In genomic region chr15:76346666-76347506, GRCh38 we compare ENCODE assay signal across 8 cellular contexts. TPM values are rescaled to one million over a fixed set of nuclear protein-coding genes. Genes with fewer than 3 reads are reported as not detected.
DNase-seq lines count a peak whose midpoint lies in the region; ATAC-seq and TF ChIP-seq lines count a peak whose summit lies in the region.

No MANE protein-coding gene starts in this region.

- peaks cover 54 to 77% (median 69%) of the 10 kb centered on the region in 9 donors for H3K27me3 ChIP-seq in heart left ventricle
- H3K27me3 ChIP-seq in mesendoderm (ENCODE audit: insufficient read depth, low read length, poor library complexity): peaks cover 29% of the 10 kb centered on the region
- no peaks in the 10 kb centered on the region for H3K27me3 ChIP-seq in vagina

- H3K36me3 ChIP-seq in heart left ventricle (peaks cover 0 to 8% (median 0%) of the 10 kb centered on the region in 9 donors), mesendoderm (ENCODE audit: control insufficient read depth, insufficient read depth, low read length) (no peaks in the 10 kb centered on the region), vagina (no peaks in the 10 kb centered on the region)

- peak overlapping the region in 1 of 12 donors; percentile 52 for H3K27ac ChIP-seq in heart left ventricle
- no peak overlapping the region for H3K27ac ChIP-seq in mesendoderm (ENCODE audit: low read depth, low read length)
- H3K27ac ChIP-seq in vagina: peak overlapping the region; percentile 71

- H4K5ac ChIP-seq in mesendoderm (ENCODE audit: low read length): no peak overlapping the region

- H3K4me1 ChIP-seq in heart left ventricle: peaks cover 9 to 35% (median 25%) of the 10 kb centered on the region in 12 donors
- peaks cover 9% of the 10 kb centered on the region for H3K4me1 ChIP-seq in mesendoderm (ENCODE audit: control insufficient read depth, low read depth, low read length)
- H3K4me1 ChIP-seq in vagina: peaks cover 29% of the 10 kb centered on the region

- intact Hi-C loops in heart left ventricle (cut with DNase I): loop anchor here in 1 of 10 donors (10.0 kb wide), 1 partner anchor 518 kb away; no protein-coding TSS in a partner anchor
- intact Hi-C loops in Right ventricle myocardium inferior (cut with DNase I): no loop called here
- intact Hi-C loops in vagina (cut with DNase I): no loop called here

- no peak for DNase-seq in heart left ventricle
- no peak for DNase-seq in Right ventricle myocardium inferior (ENCODE audit: missing footprints)
- no peak for DNase-seq in choroid plexus epithelial cell (ENCODE audit: low read depth)
- peak; percentile 54 for DNase-seq in mesendoderm
- peak in 1 of 2 donors; percentile 72 for DNase-seq in vagina (ENCODE audit: extremely low spot score in 2 of 2)
- DNase-seq in KG1 (lab: John Stamatoyannopoulos, UW): no peak
- no peak for DNase-seq in activated CD4-positive, alpha-beta T cell treated with anti-CD3 and anti-CD28 coated beads for 4 hours

- H2AK5ac ChIP-seq in mesendoderm (ENCODE audit: low read length): no peak overlapping the region

- H3K9ac ChIP-seq in mesendoderm (ENCODE audit: low read length): peak overlapping the region; percentile 69

- no peak overlapping the region for H3K23ac ChIP-seq in mesendoderm (ENCODE audit: low read length)

- H2BK15ac ChIP-seq in mesendoderm (replicated peaks; ENCODE audit: low read depth): peak overlapping the region; percentile 37

- peak overlapping the region; percentile 97 for H3K18ac ChIP-seq in mesendoderm (ENCODE audit: low read length)

- H2BK120ac ChIP-seq in mesendoderm (ENCODE audit: low read depth, low read length): peak overlapping the region; percentile 48

- H3K79me1 ChIP-seq in mesendoderm (ENCODE audit: low read length): no peaks in the 10 kb centered on the region

- peak overlapping the region; percentile 13 to 55 (median 40) for H3K4me3 ChIP-seq in heart left ventricle
- peak overlapping the region; percentile 2 for H3K4me3 ChIP-seq in choroid plexus epithelial cell (ENCODE audit: low read depth, low read length)
- H3K4me3 ChIP-seq in mesendoderm (ENCODE audit: low read length): peak overlapping the region; percentile 45
- H3K4me3 ChIP-seq in vagina: peak overlapping the region; percentile 43 to 47

- H3K56ac ChIP-seq in mesendoderm (ENCODE audit: low read length): peak overlapping the region; percentile 81

- no peaks in the 10 kb centered on the region for H3K79me2 ChIP-seq in mesendoderm (ENCODE audit: control insufficient read depth, insufficient read depth, low read length)

- no peaks in the 10 kb centered on the region for H3K9me3 ChIP-seq in heart left ventricle
- H3K9me3 ChIP-seq in vagina: no peaks in the 10 kb centered on the region

- 10 to 18% (median 14%) methylated on average over 67 to 76 of the region's 76 CpGs for WGBS in heart left ventricle, 4 donors
- no CpG with 5 or more reads among the region's 76 CpGs for WGBS in mesendoderm (ENCODE audit: extremely low coverage, insufficient coverage, low lambda C conversion rate)

- peak overlapping the region; percentile 76 for H4K8ac ChIP-seq in mesendoderm (ENCODE audit: low read depth, low read length)

- ATAC-seq in heart left ventricle (peak in 2 of 4 donors; percentile 20 to 27), Right ventricle myocardium inferior (no peak), HG03354 (IDR thresholded peaks at IDR 0.05; ENCODE audit: poor library complexity, severe bottlenecking, unreplicated experiment) (no peak)

- TF ChIP-seq POLR2A in heart left ventricle (IDR thresholded peaks at IDR 0.05) (no peak), vagina (IDR thresholded peaks at IDR 0.05) (no peak)

- peak overlapping the region; percentile 78 for H3K4me2 ChIP-seq in mesendoderm (ENCODE audit: low read length)

- peak overlapping the region; percentile 38 for H3K4ac ChIP-seq in mesendoderm (ENCODE audit: low read depth, low read length)

- H2BK5ac ChIP-seq in mesendoderm (ENCODE audit: low read length): no peak overlapping the region

- no peak for TF ChIP-seq CTCF in heart left ventricle (IDR thresholded peaks at IDR 0.05)
- TF ChIP-seq CTCF in choroid plexus epithelial cell (conservative IDR thresholded peaks at IDR 0.05; ENCODE audit: low read depth, low read length): no peak
- TF ChIP-seq CTCF in vagina (IDR thresholded peaks at IDR 0.05): no peak

RNA-seq across cellular contexts. Expression of gene ISL2, which starts 10.3 kb away (rescaled TPM):
- total RNA-seq in heart left ventricle (not detected), Right ventricle myocardium inferior (not detected), vagina (2.0 TPM)
- not detected for polyA plus RNA-seq in heart left ventricle
- 0.49 TPM for polyA plus RNA-seq in mesendoderm (2013, experiment 1 of 2)
- 0.41 TPM for polyA plus RNA-seq in mesendoderm (2013, experiment 2 of 2)

RNA-seq across cellular contexts. Expression of gene ETFA, which starts 35.6 kb away (rescaled TPM):
- total RNA-seq in heart left ventricle (100 to 1,000 TPM; 244 to 536 (median 369) TPM), Right ventricle myocardium inferior (498 TPM), vagina (97.5 TPM)
- 100 to 1,000 TPM; 210 to 217 TPM for polyA plus RNA-seq in heart left ventricle
- polyA plus RNA-seq in mesendoderm (2013, experiment 1 of 2): 46.7 TPM
- 47.7 TPM for polyA plus RNA-seq in mesendoderm (2013, experiment 2 of 2)
